21 cellular contexts compared by ENCODE assay signal in the genomic region with DNA sequence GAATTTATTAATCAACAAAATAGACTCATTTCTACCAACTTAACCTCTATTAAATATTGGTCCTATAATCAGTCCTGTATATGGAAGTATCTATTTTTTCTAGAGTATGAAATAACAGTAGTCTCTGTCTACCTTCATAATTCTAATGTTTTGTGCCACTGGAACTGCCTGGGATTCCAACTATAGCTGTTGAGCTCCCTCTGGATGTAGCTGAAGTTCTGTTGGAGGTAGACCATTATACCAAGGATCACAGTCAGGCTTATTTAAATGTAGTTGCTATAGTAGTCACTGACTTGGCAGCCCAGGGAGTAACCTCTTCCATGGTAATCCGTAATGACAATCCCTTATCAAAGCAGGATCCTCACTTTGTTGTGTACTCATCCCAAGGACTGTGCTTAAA. TPM values are rescaled to one million over a fixed set of nuclear protein-coding genes. Genes with fewer than 3 reads are reported as not detected.
DNase-seq lines count a peak whose midpoint lies in the region; ATAC-seq, FAIRE-seq and TF ChIP-seq lines count a peak whose summit lies in the region.
"Had no signal": no experiment of that assay in that cellular context is flagged by ENCODE, and none has a peak within 500 bp of the region (broad histone marks: within the 10 kb centered on the region; RNA-seq: fewer than 3 reads in every experiment).

No MANE protein-coding gene starts in this region.

- no peak overlapping the region for H3K18ac ChIP-seq in mesendoderm (ENCODE audit: low read length)

- H3K27ac ChIP-seq in kidney (ENCODE audit: low read depth in 2 of 2, low read length in 2 of 2) (no peak overlapping the region), mesendoderm (ENCODE audit: low read depth, low read length) (no peak overlapping the region)
- no peak overlapping the region for H3K27ac ChIP-seq in CD4-positive, alpha-beta memory T cell (ENCODE audit: low read depth, low read length)
- H3K27ac ChIP-seq: BLaER1 treated with 17β-estradiol and CSF1 and Interleukin-3, amounts not matched to agents 10 nM and 100 nM had no signal

- H3K4ac ChIP-seq in mesendoderm (ENCODE audit: low read depth, low read length) = no peak overlapping the region

- no peaks in the 10 kb centered on the region for H3K4me1 Mint-ChIP-seq in CD4-positive, alpha-beta memory T cell
- no peaks in the 10 kb centered on the region for H3K4me1 Mint-ChIP-seq in activated T-helper 17 cell treated with anti-CD3 and anti-CD28 coated beads, Interleukin-2, amount 50 U/mL, for 72 hours
- H3K4me1 Mint-ChIP-seq: CD4-positive, CD25-positive, alpha-beta regulatory T cell had no signal

- H3K4me3 ChIP-seq in BE2C (ENCODE audit: low read depth, low read length) (no peak overlapping the region), kidney (ENCODE audit: low read length in 2 of 2) (no peak overlapping the region), mesendoderm (ENCODE audit: low read length) (no peak overlapping the region)
- no peak overlapping the region for H3K4me3 ChIP-seq in CD4-positive, alpha-beta memory T cell (ENCODE audit: low read length in 2 of 2)
- H3K4me3 ChIP-seq: BLaER1 treated with 17β-estradiol and CSF1 and Interleukin-3, amounts not matched to agents 10 nM and 100 nM; HAP-1 had no signal

- H3K4me3 Mint-ChIP-seq in CD4-positive, alpha-beta memory T cell = no peak overlapping the region
- H3K4me3 Mint-ChIP-seq in activated T-helper 17 cell treated with anti-CD3 and anti-CD28 coated beads, Interleukin-2, amount 50 U/mL, for 72 hours = no peak overlapping the region
- H3K4me3 Mint-ChIP-seq: CD4-positive, CD25-positive, alpha-beta regulatory T cell had no signal

- no peak for ATAC-seq in GM21825 (IDR thresholded peaks at IDR 0.05; ENCODE audit: unreplicated experiment)
- ATAC-seq in activated T-helper 17 cell treated with anti-CD3 and anti-CD28 coated beads, Interleukin-2, amount 50 U/mL, for 72 hours (replicated peaks) = no peak

- no peaks in the 10 kb centered on the region for H3K27me3 Mint-ChIP-seq in CD4-positive, alpha-beta memory T cell
- no peaks in the 10 kb centered on the region for H3K27me3 Mint-ChIP-seq in activated T-helper 17 cell treated with anti-CD3 and anti-CD28 coated beads, Interleukin-2, amount 50 U/mL, for 72 hours
- H3K27me3 Mint-ChIP-seq: CD4-positive, CD25-positive, alpha-beta regulatory T cell had no signal

- H4K5ac ChIP-seq in mesendoderm (ENCODE audit: low read length) = no peak overlapping the region

- H3K9me3 Mint-ChIP-seq in CD4-positive, alpha-beta memory T cell = peaks cover 0 to 5% (median 3%) of the 10 kb centered on the region in 8 donors
- H3K9me3 Mint-ChIP-seq in activated T-helper 17 cell treated with anti-CD3 and anti-CD28 coated beads, Interleukin-2, amount 50 U/mL, for 72 hours = peaks cover 5% of the 10 kb centered on the region

- H3K23ac ChIP-seq in mesendoderm (ENCODE audit: low read length) = no peak overlapping the region

- POLR2A ChIA-PET in CD4-positive, alpha-beta memory T cell (lab: Charles Lee; ENCODE audit: partially characterized antibody) = no interaction called here

- no peak overlapping the region for H4K8ac ChIP-seq in mesendoderm (ENCODE audit: low read depth, low read length)

- TF ChIP-seq CTCF in BE2C (IDR thresholded peaks at IDR 0.05; ENCODE audit: low read depth, low read length) = 0 out of 2 replicates have a peak, but pooled peaks have one; percentile 10
- peak; percentile 2 for TF ChIP-seq CTCF in kidney (IDR thresholded peaks at IDR 0.05; ENCODE audit: borderline replicate concordance, extremely low read depth, insufficient read depth)

- CTCF ChIA-PET in CD4-positive, alpha-beta memory T cell (lab: Charles Lee; ENCODE audit: partially characterized antibody) = interaction anchor here (0.8 kb wide), 1 partner anchor 8 kb away, joined by 5 read pairs; no protein-coding TSS in a partner anchor

- no peak overlapping the region for H3K4me2 ChIP-seq in mesendoderm (ENCODE audit: low read length)
- H3K4me2 ChIP-seq: BLaER1 treated with 17β-estradiol and CSF1 and Interleukin-3, amounts not matched to agents 10 nM and 100 nM had no signal

- H3K79me2 ChIP-seq in mesendoderm (ENCODE audit: control insufficient read depth, insufficient read depth, low read length) = no peaks in the 10 kb centered on the region

- no peaks in the 10 kb centered on the region for H3K27me3 ChIP-seq in BE2C
- H3K27me3 ChIP-seq in mesendoderm (ENCODE audit: insufficient read depth, low read length, poor library complexity) = no peaks in the 10 kb centered on the region
- H3K27me3 ChIP-seq in CD4-positive, alpha-beta memory T cell (ENCODE audit: insufficient read depth, low read length) = no peaks in the 10 kb centered on the region
- H3K27me3 ChIP-seq: BLaER1 treated with 17β-estradiol and CSF1 and Interleukin-3, amounts not matched to agents 10 nM and 100 nM had no signal

- FAIRE-seq in kidney (lab: Jason Lieb, UNC) = no peak
- FAIRE-seq: G401.6, GM12892 had no signal

- intact Hi-C loops in kidney (cut with DNase I) = no loop called here
- intact Hi-C loops in CD4-positive, alpha-beta memory T cell (cut with micrococcal nuclease) = no loop called here

- H3K79me1 ChIP-seq in mesendoderm (ENCODE audit: low read length) = no peaks in the 10 kb centered on the region

- H3K9ac ChIP-seq in kidney (ENCODE audit: low read length in 2 of 2) (no peak overlapping the region), mesendoderm (ENCODE audit: low read length) (no peak overlapping the region)
- H3K9ac ChIP-seq: BLaER1 treated with 17β-estradiol and CSF1 and Interleukin-3, amounts not matched to agents 10 nM and 100 nM had no signal

- no peaks in the 10 kb centered on the region for H3K36me3 Mint-ChIP-seq in CD4-positive, alpha-beta memory T cell
- no peaks in the 10 kb centered on the region for H3K36me3 Mint-ChIP-seq in activated T-helper 17 cell treated with anti-CD3 and anti-CD28 coated beads, Interleukin-2, amount 50 U/mL, for 72 hours (ENCODE audit: low read depth)
- H3K36me3 Mint-ChIP-seq: CD4-positive, CD25-positive, alpha-beta regulatory T cell had no signal

- H2BK15ac ChIP-seq in mesendoderm (replicated peaks; ENCODE audit: low read depth) = no peak overlapping the region

- H3K27ac Mint-ChIP-seq in CD4-positive, alpha-beta memory T cell = no peak overlapping the region
- H3K27ac Mint-ChIP-seq in activated T-helper 17 cell treated with anti-CD3 and anti-CD28 coated beads, Interleukin-2, amount 50 U/mL, for 72 hours = no peak overlapping the region
- H3K27ac Mint-ChIP-seq: CD4-positive, CD25-positive, alpha-beta regulatory T cell had no signal

- no peak overlapping the region for H2AK5ac ChIP-seq in mesendoderm (ENCODE audit: low read length)

- H3K56ac ChIP-seq in mesendoderm (ENCODE audit: low read length) = no peak overlapping the region

- no peak overlapping the region for H2BK120ac ChIP-seq in mesendoderm (ENCODE audit: low read depth, low read length)

- H3K36me3 ChIP-seq in BE2C (no peaks in the 10 kb centered on the region), kidney (ENCODE audit: control insufficient read depth in 1 of 2, insufficient read depth in 2 of 2, low read length in 2 of 2) (no peaks in the 10 kb centered on the region), mesendoderm (ENCODE audit: control insufficient read depth, insufficient read depth, low read length) (no peaks in the 10 kb centered on the region)
- H3K36me3 ChIP-seq in CD4-positive, alpha-beta memory T cell (ENCODE audit: insufficient read depth, low read length) = no peaks in the 10 kb centered on the region
- H3K36me3 ChIP-seq: BLaER1 treated with 17β-estradiol and CSF1 and Interleukin-3, amounts not matched to agents 10 nM and 100 nM; HAP-1 had no signal

- no peak for DNase-seq in BE2C
- DNase-seq in NCI-H69 (lab: John Stamatoyannopoulos, UW) = peak; percentile 9
- no peak for DNase-seq in kidney
- peak; percentile 16 for DNase-seq in mesendoderm
- no peak for DNase-seq in NCI-H748 treated with DMSO at 0.1 percent for 48 hours (lab: John Stamatoyannopoulos, UW)
- no peak for DNase-seq in CD4-positive, alpha-beta memory T cell
- DNase-seq: 8988T; AML-193; Calu3; CD4-positive, CD25-positive, alpha-beta regulatory T cell; DMS 273 treated with DMSO at 0.1 percent for 48 hours; DMS79 treated with DMSO at 0.1 percent for 48 hours; EL; GOT3 had no signal

- H3K9me3 ChIP-seq in BE2C (no peaks in the 10 kb centered on the region), kidney (ENCODE audit: control insufficient read depth in 1 of 2, low read length in 2 of 2) (no peaks in the 10 kb centered on the region)
- no peaks in the 10 kb centered on the region for H3K9me3 ChIP-seq in CD4-positive, alpha-beta memory T cell (ENCODE audit: control insufficient read depth in 1 of 2, low read length in 2 of 2)
- H3K9me3 ChIP-seq: BLaER1 treated with 17β-estradiol and CSF1 and Interleukin-3, amounts not matched to agents 10 nM and 100 nM; HAP-1 had no signal

- no peak overlapping the region for H2BK5ac ChIP-seq in mesendoderm (ENCODE audit: low read length)

- H3K4me1 ChIP-seq in BE2C = peaks cover 19% of the 10 kb centered on the region
- no peaks in the 10 kb centered on the region for H3K4me1 ChIP-seq in kidney (ENCODE audit: control insufficient read depth in 1 of 2, insufficient read depth in 1 of 2, low read depth in 1 of 2, low read length in 2 of 2)
- H3K4me1 ChIP-seq in mesendoderm (ENCODE audit: control insufficient read depth, low read depth, low read length) = no peaks in the 10 kb centered on the region
- no peaks in the 10 kb centered on the region for H3K4me1 ChIP-seq in CD4-positive, alpha-beta memory T cell (ENCODE audit: insufficient read depth, low read length)
- H3K4me1 ChIP-seq: BLaER1 treated with 17β-estradiol and CSF1 and Interleukin-3, amounts not matched to agents 10 nM and 100 nM; HAP-1 had no signal

- WGBS in mesendoderm (ENCODE audit: extremely low coverage, insufficient coverage, low lambda C conversion rate) = no CpG with 5 or more reads among the region's 1 CpG

RNA-seq across cellular contexts. Expression of gene PHYHIPL, which starts 48.5 kb away (rescaled TPM):
- polyA plus RNA-seq in BE2C (2012; ENCODE audit: insufficient read depth, insufficient read length, low read depth) = 90.0 TPM
- total RNA-seq in kidney = 12.0 TPM
- polyA plus RNA-seq in kidney (ENCODE audit: insufficient read depth, low read depth, low replicate concordance) = 19.2 TPM
- polyA plus RNA-seq in mesendoderm (2013, experiment 1 of 2) = 0.34 TPM
- polyA plus RNA-seq in mesendoderm (2013, experiment 2 of 2) = 0.32 TPM
- not detected for total RNA-seq in CD4-positive, alpha-beta memory T cell
- polyA plus RNA-seq in CD4-positive, alpha-beta memory T cell = not detected
- total RNA-seq in activated T-helper 17 cell treated with anti-CD3 and anti-CD28 coated beads, Interleukin-2, amount 50 U/mL, for 72 hours = not detected
- total RNA-seq: Calu3; CD4-positive, CD25-positive, alpha-beta regulatory T cell; HT1080 had no signal
- polyA plus RNA-seq: CD4-positive, CD25-positive, alpha-beta regulatory T cell had no signal

Comparison
In these comparisons a context has a peak if more than half of its experiments do, and no peak if none do; other contexts are left out.
1. DNase-seq: peak in NCI-H69 (single experiment) and mesendoderm (single experiment); none in BE2C (single experiment), kidney (single experiment), NCI-H748 treated with DMSO at 0.1 percent for 48 hours (single experiment) and CD4-positive, alpha-beta memory T cell (0 of 5).
2. RNA of gene PHYHIPL, which starts 48.5 kb away (total RNA-seq): 12.0 TPM in kidney (single experiment); not detected in activated T-helper 17 cell treated with anti-CD3 and anti-CD28 coated beads, Interleukin-2, amount 50 U/mL, for 72 hours and not detected in CD4-positive, alpha-beta memory T cell; every median in the first group is over 10 times any median in the second.